In genomic region chr13:48486836-48487235, GRCh38 we compare ENCODE assay signal across 17 cellular contexts. TPM values are rescaled to one million over a fixed set of nuclear protein-coding genes. Genes with fewer than 3 reads are reported as not detected.
A peak's percentile ranks its signal among the peaks of the same experiment; 100 is the strongest.
DNase-seq lines count a peak whose midpoint lies in the region; ATAC-seq and TF ChIP-seq lines count a peak whose summit lies in the region.
"Had no signal": no experiment of that assay in that cellular context is flagged by ENCODE, and none has a peak within 500 bp of the region (broad histone marks: within the 10 kb centered on the region; RNA-seq: fewer than 3 reads in every experiment).

No MANE protein-coding gene starts in this region.

- POLR2A ChIA-PET in activated naive CD8-positive, alpha-beta T cell treated with anti-CD3 and anti-CD28 coated beads, Interleukin-2, amount 10 ng/mL, durations not matched to agents 7 days and 5 days (lab: Charles Lee), result interaction anchor here (0.9 kb wide), 1 partner anchor 486 kb away, joined by 6 read pairs; no protein-coding TSS in a partner anchor

- intact Hi-C loops in mucosa of descending colon (cut with DNase I, micrococcal nuclease), result no loop called here

- no peak overlapping the region for H3K4me3 ChIP-seq in Jurkat, Clone E6-1 (ENCODE audit: low read length)
- H3K4me3 ChIP-seq in mucosa of descending colon, result no peak overlapping the region
- H3K4me3 ChIP-seq: GM12878, GM23338, K562 had no signal

- DNase-seq in activated naive CD8-positive, alpha-beta T cell treated with anti-CD3 and anti-CD28 coated beads, Interleukin-2, amount 10 ng/mL, durations not matched to agents 7 days and 5 days, result no peak
- no peak for DNase-seq in activated naive CD8-positive, alpha-beta T cell treated with anti-CD3 and anti-CD28 coated beads for 36 hours
- DNase-seq in Jurkat, Clone E6-1 (ENCODE audit: low read depth, low spot score), result peak; percentile 88
- DNase-seq in activated naive CD8-positive, alpha-beta T cell treated with anti-CD3 and anti-CD28 coated beads, Interleukin-2, amount 50 U/mL, for 24 hours, result no peak
- DNase-seq in mucosa of descending colon (no peak), A172 (ENCODE audit: low spot score) (no peak), progenitor cell of endocrine pancreas (ENCODE audit: low spot score, unreplicated experiment) (no peak)
- DNase-seq: BE2C, Caco-2, NCI-H1092, NCI-H1694 treated with DMSO at 0.1 percent for 48 hours, NCI-H446, PC-3 had no signal

- no peaks in the 10 kb centered on the region for H3K4me1 ChIP-seq in mucosa of descending colon (ENCODE audit: low read depth)
- H3K4me1 ChIP-seq: Caco-2 had no signal

- peak; percentile 17 for ATAC-seq in activated naive CD8-positive, alpha-beta T cell treated with anti-CD3 and anti-CD28 coated beads, Interleukin-2, amount 10 ng/mL, durations not matched to agents 7 days and 5 days (ENCODE audit: low read depth)
- ATAC-seq in activated naive CD8-positive, alpha-beta T cell treated with anti-CD3 and anti-CD28 coated beads, Interleukin-2, amount 50 U/mL, for 24 hours, result no peak
- ATAC-seq in GM19463 (IDR thresholded peaks at IDR 0.05; ENCODE audit: unreplicated experiment) (no peak), mucosa of descending colon (no peak)
- ATAC-seq: GM12878, GM23338, K562, PC-3 had no signal

- no peaks in the 10 kb centered on the region for H3K27me3 Mint-ChIP-seq in activated naive CD8-positive, alpha-beta T cell treated with anti-CD3 and anti-CD28 coated beads, Interleukin-2, amount 10 ng/mL, durations not matched to agents 7 days and 5 days
- H3K27me3 Mint-ChIP-seq in activated naive CD8-positive, alpha-beta T cell treated with anti-CD3 and anti-CD28 coated beads for 36 hours, result no peaks in the 10 kb centered on the region
- no peaks in the 10 kb centered on the region for H3K27me3 Mint-ChIP-seq in activated naive CD8-positive, alpha-beta T cell treated with anti-CD3 and anti-CD28 coated beads, Interleukin-2, amount 50 U/mL, for 24 hours
- no peaks in the 10 kb centered on the region for H3K27me3 Mint-ChIP-seq in progenitor cell of endocrine pancreas

- H3K9me3 ChIP-seq in mucosa of descending colon, result no peaks in the 10 kb centered on the region
- H3K9me3 ChIP-seq: BE2C, Caco-2 had no signal

- H3K4me3 Mint-ChIP-seq in activated naive CD8-positive, alpha-beta T cell treated with anti-CD3 and anti-CD28 coated beads, Interleukin-2, amount 10 ng/mL, durations not matched to agents 7 days and 5 days, result peak overlapping the region; percentile 21
- H3K4me3 Mint-ChIP-seq in activated naive CD8-positive, alpha-beta T cell treated with anti-CD3 and anti-CD28 coated beads for 36 hours, result no peak overlapping the region
- H3K4me3 Mint-ChIP-seq in activated naive CD8-positive, alpha-beta T cell treated with anti-CD3 and anti-CD28 coated beads, Interleukin-2, amount 50 U/mL, for 24 hours, result no peak overlapping the region
- no peak overlapping the region for H3K4me3 Mint-ChIP-seq in progenitor cell of endocrine pancreas (ENCODE audit: low read depth)
- H3K4me3 Mint-ChIP-seq: GM23338 had no signal

- H3K27ac Mint-ChIP-seq in activated naive CD8-positive, alpha-beta T cell treated with anti-CD3 and anti-CD28 coated beads, Interleukin-2, amount 10 ng/mL, durations not matched to agents 7 days and 5 days, result peak overlapping the region; percentile 31
- H3K27ac Mint-ChIP-seq in activated naive CD8-positive, alpha-beta T cell treated with anti-CD3 and anti-CD28 coated beads for 36 hours, result no peak overlapping the region
- H3K27ac Mint-ChIP-seq in activated naive CD8-positive, alpha-beta T cell treated with anti-CD3 and anti-CD28 coated beads, Interleukin-2, amount 50 U/mL, for 24 hours, result peak overlapping the region; percentile 28
- H3K27ac Mint-ChIP-seq in progenitor cell of endocrine pancreas, result no peak overlapping the region
- H3K27ac Mint-ChIP-seq: GM23338 had no signal

- peaks cover 3% of the 10 kb centered on the region for H3K9me3 Mint-ChIP-seq in activated naive CD8-positive, alpha-beta T cell treated with anti-CD3 and anti-CD28 coated beads, Interleukin-2, amount 10 ng/mL, durations not matched to agents 7 days and 5 days
- no peaks in the 10 kb centered on the region for H3K9me3 Mint-ChIP-seq in activated naive CD8-positive, alpha-beta T cell treated with anti-CD3 and anti-CD28 coated beads for 36 hours
- no peaks in the 10 kb centered on the region for H3K9me3 Mint-ChIP-seq in activated naive CD8-positive, alpha-beta T cell treated with anti-CD3 and anti-CD28 coated beads, Interleukin-2, amount 50 U/mL, for 24 hours
- H3K9me3 Mint-ChIP-seq in progenitor cell of endocrine pancreas (ENCODE audit: low read depth), result peaks cover 7% of the 10 kb centered on the region

- peaks cover 70% of the 10 kb centered on the region for H3K36me3 Mint-ChIP-seq in activated naive CD8-positive, alpha-beta T cell treated with anti-CD3 and anti-CD28 coated beads, Interleukin-2, amount 10 ng/mL, durations not matched to agents 7 days and 5 days
- peaks cover 37% of the 10 kb centered on the region for H3K36me3 Mint-ChIP-seq in activated naive CD8-positive, alpha-beta T cell treated with anti-CD3 and anti-CD28 coated beads for 36 hours
- H3K36me3 Mint-ChIP-seq in activated naive CD8-positive, alpha-beta T cell treated with anti-CD3 and anti-CD28 coated beads, Interleukin-2, amount 50 U/mL, for 24 hours (ENCODE audit: low read depth), result peaks cover 24% of the 10 kb centered on the region
- peaks cover 23% of the 10 kb centered on the region for H3K36me3 Mint-ChIP-seq in progenitor cell of endocrine pancreas (ENCODE audit: insufficient read depth)

- TF ChIP-seq CTCF in mucosa of descending colon (IDR thresholded peaks at IDR 0.05) (no peak), progenitor cell of endocrine pancreas (IDR thresholded peaks at IDR 0.05; ENCODE audit: unreplicated experiment) (no peak)

- no peaks in the 10 kb centered on the region for H3K36me3 ChIP-seq in mucosa of descending colon (ENCODE audit: low read depth)

- H3K4me1 Mint-ChIP-seq in activated naive CD8-positive, alpha-beta T cell treated with anti-CD3 and anti-CD28 coated beads, Interleukin-2, amount 10 ng/mL, durations not matched to agents 7 days and 5 days, result peaks cover 37% of the 10 kb centered on the region
- peaks cover 34% of the 10 kb centered on the region for H3K4me1 Mint-ChIP-seq in activated naive CD8-positive, alpha-beta T cell treated with anti-CD3 and anti-CD28 coated beads for 36 hours
- peaks cover 3% of the 10 kb centered on the region for H3K4me1 Mint-ChIP-seq in activated naive CD8-positive, alpha-beta T cell treated with anti-CD3 and anti-CD28 coated beads, Interleukin-2, amount 50 U/mL, for 24 hours
- H3K4me1 Mint-ChIP-seq in progenitor cell of endocrine pancreas (ENCODE audit: low read depth), result peaks cover 3% of the 10 kb centered on the region

RNA-seq across cellular contexts. Expression of gene RCBTB2, which starts 46.0 kb away (rescaled TPM):
- 10 to 100 TPM; 18.3 to 21.5 TPM for total RNA-seq in activated naive CD8-positive, alpha-beta T cell treated with anti-CD3 and anti-CD28 coated beads, Interleukin-2, amount 10 ng/mL, durations not matched to agents 7 days and 5 days
- total RNA-seq in activated naive CD8-positive, alpha-beta T cell treated with anti-CD3 and anti-CD28 coated beads for 36 hours, result 1 to 10 TPM; 1.9 to 2.4 TPM
- polyA plus RNA-seq in Jurkat, Clone E6-1 (2012; ENCODE audit: insufficient read depth, insufficient read length), result 170 TPM
- 10 to 100 TPM in 1 of 3 donors, 1 to 10 TPM in 2; 4.9 to 10.9 (median 6.7) TPM for total RNA-seq in mucosa of descending colon
- 1.4 and 7.7 TPM in 2 replicates for total RNA-seq in A172 (2014; rRNA removed; shearing (Covaris generic))
- 18.2 and 18.9 TPM in 2 replicates for total RNA-seq in progenitor cell of endocrine pancreas

Comparison
In these comparisons a context has a peak if more than half of its experiments do, and no peak if none do; other contexts are left out.
1. H3K27ac Mint-ChIP-seq: peak in activated naive CD8-positive, alpha-beta T cell treated with anti-CD3 and anti-CD28 coated beads, Interleukin-2, amount 10 ng/mL, durations not matched to agents 7 days and 5 days (single experiment) and activated naive CD8-positive, alpha-beta T cell treated with anti-CD3 and anti-CD28 coated beads, Interleukin-2, amount 50 U/mL, for 24 hours (single experiment); none in activated naive CD8-positive, alpha-beta T cell treated with anti-CD3 and anti-CD28 coated beads for 36 hours (single experiment) and progenitor cell of endocrine pancreas (single experiment).